7 cellular contexts compared by ENCODE assay signal in genomic region chr10:45593938-45594275, GRCh38.
A peak's percentile ranks its signal among the peaks of the same experiment; 100 is the strongest.
DNase-seq lines count a peak whose midpoint lies in the region; ATAC-seq, FAIRE-seq and TF ChIP-seq lines count a peak whose summit lies in the region.

No MANE protein-coding gene starts in this region.

- no peaks in the 10 kb centered on the region for H4K20me1 ChIP-seq in keratinocyte (ENCODE audit: control insufficient read depth, extremely low read depth, insufficient read depth, low read length)

- ATAC-seq in stimulated activated naive CD8-positive, alpha-beta T cell treated with anti-CD3 and anti-CD28 coated beads, Interleukin-15, amount 100 ng/mL, for 72 hours = no peak
- ATAC-seq in GM18907 (IDR thresholded peaks at IDR 0.05; ENCODE audit: unreplicated experiment) = no peak

- H3K9me3 ChIP-seq in HUES48 (ENCODE audit: control insufficient read depth, insufficient read depth, low read length) = no peaks in the 10 kb centered on the region; the same call in 1 of the 2 replicates
- H3K9me3 ChIP-seq in keratinocyte (ENCODE audit: control insufficient read depth, low read depth, low read length) = no peaks in the 10 kb centered on the region

- no peaks in the 10 kb centered on the region for H3K36me3 ChIP-seq in HUES48 (ENCODE audit: control insufficient read depth, insufficient read depth, low read length)
- no peaks in the 10 kb centered on the region for H3K36me3 ChIP-seq in keratinocyte (ENCODE audit: control insufficient read depth in 2 of 2, extremely low read depth in 1 of 2, insufficient read depth in 2 of 2, low read length in 2 of 2)

- TF ChIP-seq CTCF in keratinocyte (optimal IDR thresholded peaks at IDR 0.05 in 1 of 3, IDR thresholded peaks at IDR 0.05 in 1 of 3, conservative IDR thresholded peaks at IDR 0.05 in 1 of 3; ENCODE audit: extremely low read depth in 1 of 3, insufficient read depth in 2 of 3, low read length in 3 of 3) = no peak

- H3K27ac Mint-ChIP-seq in activated T-helper 2 cell treated with anti-CD3 and anti-CD28 coated beads, Interferon-gamma antibody, Interleukin-2, Interleukin-4, amounts not matched to agents 10 μg/mL and 5 μg/mL and 100 μg/mL, durations not matched to agents 14 hours and 24 hours and 36 hours = peak overlapping the region; percentile 70
- peak overlapping the region; percentile 43 to 95 for H3K27ac Mint-ChIP-seq in stimulated activated naive CD8-positive, alpha-beta T cell treated with anti-CD3 and anti-CD28 coated beads, Interleukin-15, amount 100 ng/mL, for 72 hours

- H3K4me2 ChIP-seq in keratinocyte (ENCODE audit: control insufficient read depth, extremely low read depth, insufficient read depth, low read depth, low read length) = peak overlapping the region; percentile 77

- H3K79me2 ChIP-seq in keratinocyte (ENCODE audit: control insufficient read depth, insufficient read depth, low read length) = no peaks in the 10 kb centered on the region

- H3K27me3 ChIP-seq in HUES48 (ENCODE audit: control insufficient read depth, insufficient read depth, low read length) = no peaks in the 10 kb centered on the region
- no peaks in the 10 kb centered on the region for H3K27me3 ChIP-seq in keratinocyte (ENCODE audit: control insufficient read depth, extremely low read depth, insufficient read depth, low read length)

- H3K4me3 Mint-ChIP-seq in activated T-helper 2 cell treated with anti-CD3 and anti-CD28 coated beads, Interferon-gamma antibody, Interleukin-2, Interleukin-4, amounts not matched to agents 10 μg/mL and 5 μg/mL and 100 μg/mL, durations not matched to agents 14 hours and 24 hours and 36 hours (ENCODE audit: low read depth) = peak overlapping the region; percentile 85
- peak overlapping the region; percentile 82 to 90 for H3K4me3 Mint-ChIP-seq in stimulated activated naive CD8-positive, alpha-beta T cell treated with anti-CD3 and anti-CD28 coated beads, Interleukin-15, amount 100 ng/mL, for 72 hours

- H3K27ac ChIP-seq in HUES48 (ENCODE audit: low read depth, low read length) = no peak overlapping the region
- peak overlapping the region; percentile 21 for H3K27ac ChIP-seq in keratinocyte (ENCODE audit: control insufficient read depth, insufficient read depth, low read length)

- H3K36me3 Mint-ChIP-seq in activated T-helper 2 cell treated with anti-CD3 and anti-CD28 coated beads, Interferon-gamma antibody, Interleukin-2, Interleukin-4, amounts not matched to agents 10 μg/mL and 5 μg/mL and 100 μg/mL, durations not matched to agents 14 hours and 24 hours and 36 hours (ENCODE audit: low read depth) = peaks cover 17% of the 10 kb centered on the region

- H3K4me3 ChIP-seq in HUES48 (ENCODE audit: low read depth, low read length) (peak overlapping the region; percentile 79), keratinocyte (ENCODE audit: control insufficient read depth in 2 of 3, extremely low read depth in 1 of 3, insufficient read depth in 2 of 3, low read depth in 1 of 3, low read length in 3 of 3) (peak overlapping the region; percentile 63 to 85 (median 80))

- H3K9me1 ChIP-seq in keratinocyte (ENCODE audit: control insufficient read depth, extremely low read depth, insufficient read depth, low read length) = no peaks in the 10 kb centered on the region

- peak overlapping the region; percentile 73 for H3K9ac ChIP-seq in HUES48 (ENCODE audit: low read depth, low read length)
- H3K9ac ChIP-seq in keratinocyte (ENCODE audit: control insufficient read depth, extremely low read depth, insufficient read depth, low read length) = peak overlapping the region; percentile 81

- no peak for DNase-seq in activated T-helper 2 cell treated with anti-CD3 and anti-CD28 coated beads, Interferon-gamma antibody, Interleukin-2, Interleukin-4, amounts not matched to agents 10 μg/mL and 5 μg/mL and 100 μg/mL, durations not matched to agents 14 hours and 24 hours and 36 hours (ENCODE audit: low spot score)
- no peak for DNase-seq in keratinocyte (ENCODE audit: low read depth, low spot score)
- no peak for DNase-seq in stimulated activated naive CD8-positive, alpha-beta T cell treated with anti-CD3 and anti-CD28 coated beads, Interleukin-15, amount 100 ng/mL, for 72 hours
- DNase-seq in central memory CD4-positive, alpha-beta T cell = no peak
- DNase-seq in HuH-7 (ENCODE audit: low spot score) = no peak

- H3K4me1 Mint-ChIP-seq in activated T-helper 2 cell treated with anti-CD3 and anti-CD28 coated beads, Interferon-gamma antibody, Interleukin-2, Interleukin-4, amounts not matched to agents 10 μg/mL and 5 μg/mL and 100 μg/mL, durations not matched to agents 14 hours and 24 hours and 36 hours (ENCODE audit: low read depth) = peaks cover 24% of the 10 kb centered on the region
- peaks cover 41% of the 10 kb centered on the region for H3K4me1 Mint-ChIP-seq in stimulated activated naive CD8-positive, alpha-beta T cell treated with anti-CD3 and anti-CD28 coated beads, Interleukin-15, amount 100 ng/mL, for 72 hours

- H2AFZ ChIP-seq in keratinocyte (ENCODE audit: control insufficient read depth, low read length) = peak overlapping the region; percentile 90

- intact Hi-C loops in activated T-helper 2 cell treated with anti-CD3 and anti-CD28 coated beads, Interferon-gamma antibody, Interleukin-2, Interleukin-4, amounts not matched to agents 10 μg/mL and 5 μg/mL and 100 μg/mL, durations not matched to agents 14 hours and 24 hours and 36 hours (cut with micrococcal nuclease) = loop anchor here (5.0 kb wide), 2 partner anchors 78 to 433 kb away; partner anchors contain the start of gene ZFAND4

- H3K4me1 ChIP-seq in HUES48 (ENCODE audit: control insufficient read depth, insufficient read depth, low read length) = peaks cover 6% of the 10 kb centered on the region; the same call in 1 of the 2 replicates
- H3K4me1 ChIP-seq in keratinocyte (ENCODE audit: control insufficient read depth, extremely low read depth, insufficient read depth, low read length) = peaks cover 9% of the 10 kb centered on the region

- peaks cover 5% of the 10 kb centered on the region for H3K27me3 Mint-ChIP-seq in activated T-helper 2 cell treated with anti-CD3 and anti-CD28 coated beads, Interferon-gamma antibody, Interleukin-2, Interleukin-4, amounts not matched to agents 10 μg/mL and 5 μg/mL and 100 μg/mL, durations not matched to agents 14 hours and 24 hours and 36 hours (ENCODE audit: low read depth)
- H3K27me3 Mint-ChIP-seq in stimulated activated naive CD8-positive, alpha-beta T cell treated with anti-CD3 and anti-CD28 coated beads, Interleukin-15, amount 100 ng/mL, for 72 hours = peaks cover under 1% of the 10 kb centered on the region

- H3K9me3 Mint-ChIP-seq in activated T-helper 2 cell treated with anti-CD3 and anti-CD28 coated beads, Interferon-gamma antibody, Interleukin-2, Interleukin-4, amounts not matched to agents 10 μg/mL and 5 μg/mL and 100 μg/mL, durations not matched to agents 14 hours and 24 hours and 36 hours = peaks cover 7% of the 10 kb centered on the region
- H3K9me3 Mint-ChIP-seq in stimulated activated naive CD8-positive, alpha-beta T cell treated with anti-CD3 and anti-CD28 coated beads, Interleukin-15, amount 100 ng/mL, for 72 hours = peaks cover 5 to 7% of the 10 kb centered on the region in 2 donors

- dilution Hi-C loops in keratinocyte (cut with MboI; ENCODE audit: extremely low pct_ligation_motif_present, low sequenced_read_pairs) = no loop called here

- no peak for FAIRE-seq in keratinocyte (lab: Jason Lieb, UNC)
